In genomic region chr9:87678650-87679355, GRCh38 we compare ENCODE assay signal across 8 cellular contexts. TPM values are rescaled to one million over a fixed set of nuclear protein-coding genes. Genes with fewer than 3 reads are reported as not detected.
DNase-seq lines count a peak whose midpoint lies in the region; ATAC-seq and TF ChIP-seq lines count a peak whose summit lies in the region.

No MANE protein-coding gene starts in this region.

- H3K79me2 ChIP-seq in GM23338 (replicated peaks; ENCODE audit: insufficient read depth), result no peaks in the 10 kb centered on the region

- H3K4me2 ChIP-seq in GM23338, result no peak overlapping the region

- H3K4me3 ChIP-seq in GM23338, result no peak overlapping the region
- H3K4me3 ChIP-seq in right cardiac atrium (ENCODE audit: low read length), result no peak overlapping the region
- H3K4me3 ChIP-seq in retinal pigment epithelial cell (ENCODE audit: low read length), result no peak overlapping the region

- no peaks in the 10 kb centered on the region for H3K9me2 ChIP-seq in GM23338 (ENCODE audit: insufficient read depth)

- peaks cover 5% of the 10 kb centered on the region for H4K20me1 ChIP-seq in GM23338 (replicated peaks; ENCODE audit: insufficient read depth)

- intact Hi-C loops in right cardiac atrium (cut with DNase I), result loop anchor here in 1 of 4 donors (5.0 kb wide), 1 partner anchor 133 kb away; no protein-coding TSS in a partner anchor

- TF ChIP-seq CTCF in GM23338 (conservative IDR thresholded peaks at IDR 0.05; ENCODE audit: low read depth in 2 of 2), result peak; percentile 82 to 92
- peak; percentile 89 for TF ChIP-seq CTCF in retinal pigment epithelial cell (conservative IDR thresholded peaks at IDR 0.05; ENCODE audit: low read depth, low read length)

- peaks cover 11% of the 10 kb centered on the region for H3K36me3 ChIP-seq in GM23338 (ENCODE audit: insufficient read depth)

- H3F3A ChIP-seq in GM23338 (replicated peaks; ENCODE audit: low read depth), result no peaks in the 10 kb centered on the region

- H3K9me3 ChIP-seq in right cardiac atrium (ENCODE audit: control insufficient read depth, low read length), result no peaks in the 10 kb centered on the region

- H3K4me1 Mint-ChIP-seq in GM23338, result peaks cover 10% of the 10 kb centered on the region

- peaks cover 10% of the 10 kb centered on the region for H3K27me3 Mint-ChIP-seq in GM23338 (ENCODE audit: insufficient read depth, low read depth, poor library complexity)

- H3K27me3 ChIP-seq in GM23338 (ENCODE audit: insufficient read depth), result no peaks in the 10 kb centered on the region
- no peaks in the 10 kb centered on the region for H3K27me3 ChIP-seq in right cardiac atrium (ENCODE audit: control insufficient read depth, insufficient read depth)

- ATAC-seq in GM23338 (peak; percentile 74), right cardiac atrium (peak in 1 of 2 donors; percentile 52), HG03280 (IDR thresholded peaks at IDR 0.05; ENCODE audit: unreplicated experiment) (no peak), HG03520 (IDR thresholded peaks at IDR 0.05; ENCODE audit: unreplicated experiment) (no peak)

- H3K4me3 Mint-ChIP-seq in GM23338, result no peak overlapping the region

- no peaks in the 10 kb centered on the region for H3K4me1 ChIP-seq in GM23338 (ENCODE audit: insufficient read depth)
- H3K4me1 ChIP-seq in right cardiac atrium (ENCODE audit: control insufficient read depth, insufficient read depth, low read length), result no peaks in the 10 kb centered on the region

- H3K27ac ChIP-seq in GM23338 (ENCODE audit: low read depth) (no peak overlapping the region), right cardiac atrium (ENCODE audit: low read length) (no peak overlapping the region)

- H3K9me3 Mint-ChIP-seq in GM23338, result no peaks in the 10 kb centered on the region

- peaks cover 41% of the 10 kb centered on the region for H3K36me3 Mint-ChIP-seq in GM23338 (ENCODE audit: low read depth)

- DNase-seq in COLO829 (ENCODE audit: low spot score) (peak; percentile 93), GM23338 (ENCODE audit: low spot score) (peak; percentile 86), NCI-H69 (lab: John Stamatoyannopoulos, UW) (peak; percentile 60), amygdala (lab: John Stamatoyannopoulos, UW) (peak in 33 of 56 donors; percentile 14 to 80 (median 30)), right cardiac atrium (peak in 2 of 3 donors; percentile 49 to 75), retinal pigment epithelial cell (ENCODE audit: low read depth) (peak; percentile 28)

- WGBS in right cardiac atrium, result 75% methylated on average over 9 of the region's 9 CpGs

- H3K27ac Mint-ChIP-seq in GM23338, result no peak overlapping the region; the same call in 1 of the 2 replicates

- no peak overlapping the region for H2AFZ ChIP-seq in GM23338

TF ChIP-seq in GM23338, 12 proteins besides CTCF, POLR2A, EP300 and RAD21 (continues in another document):
- TF ChIP-seq JUNB (IDR thresholded peaks at IDR 0.05; ENCODE audit: unreplicated experiment), result no peak
- no peak for TF ChIP-seq EZH2 (IDR thresholded peaks at IDR 0.05; ENCODE audit: low read depth, unreplicated experiment)
- no peak for TF ChIP-seq POLR2AphosphoS5 (IDR thresholded peaks at IDR 0.05; ENCODE audit: low read depth)
- no peak for TF ChIP-seq NANOG (IDR thresholded peaks at IDR 0.05; ENCODE audit: borderline replicate concordance)
- no peak for TF ChIP-seq EZH2phosphoT487 (IDR thresholded peaks at IDR 0.05; ENCODE audit: unreplicated experiment)
- TF ChIP-seq CREB1 (CRISPR knock-in tag; IDR thresholded peaks at IDR 0.05; ENCODE audit: low read depth), result no peak
- TF ChIP-seq ZNF462 (CRISPR knock-in tag; IDR thresholded peaks at IDR 0.05), result no peak
- no peak for TF ChIP-seq ZNF114 (CRISPR knock-in tag; IDR thresholded peaks at IDR 0.05)
- no peak for TF ChIP-seq REST (IDR thresholded peaks at IDR 0.05; ENCODE audit: unreplicated experiment)
- TF ChIP-seq ZNF331 (CRISPR knock-in tag; IDR thresholded peaks at IDR 0.05; ENCODE audit: low read depth), result no peak
- no peak for TF ChIP-seq STAT1 (IDR thresholded peaks at IDR 0.05; ENCODE audit: unreplicated experiment)

RNA-seq across cellular contexts. Expression of gene CTSL, which starts 47.1 kb away (rescaled TPM):
- total RNA-seq in GM23338 (2014; rRNA removed; shearing (Covaris generic)), result 30.4 and 34.5 TPM in 2 replicates
- polyA plus RNA-seq in GM23338 (2016; fragmentation: Nextera tagmentation; extraction: Ambion mirVana) (34.5 and 35.3 TPM in 2 replicates), right cardiac atrium (150 TPM)
- total RNA-seq in right cardiac atrium, result 100 to 1,000 TPM; 140 to 173 (median 143) TPM

Comparison
In these comparisons a context has a peak if more than half of its experiments do, and no peak if none do; other contexts are left out.
1. DNase-seq: peak in every context shown above with its lines; median percentile 93 in COLO829; 86 in GM23338; 62 in right cardiac atrium; 60 in NCI-H69; 30 in amygdala; 28 in retinal pigment epithelial cell.